Comparison of ENCODE assay signal across 8 cellular contexts in genomic region chr6:30682181-30683117, GRCh38. TPM values are rescaled to one million over a fixed set of nuclear protein-coding genes. Genes with fewer than 3 reads are reported as not detected.
A peak's percentile ranks its signal among the peaks of the same experiment; 100 is the strongest.
DNase-seq lines count a peak whose midpoint lies in the region; TF ChIP-seq lines count a peak whose summit lies in the region.

No MANE protein-coding gene starts in this region.

- H3K4me1 ChIP-seq in muscle layer of colon (ENCODE audit: insufficient read depth, low read length): peaks cover 44% of the 10 kb centered on the region

- no peaks in the 10 kb centered on the region; the same call in 1 of the 2 replicates for H3K9me3 Mint-ChIP-seq in HFFc6

- DNase-seq in GM06990 (ENCODE audit: extremely low read depth, insufficient read length) (peak; percentile 91), HFFc6 (peak; percentile 88), NOMO-1 treated with dmso at 0.1 percent for 144 hours (lab: John Stamatoyannopoulos, UW; ENCODE audit: unreplicated experiment) (peak; percentile 97), epidermal melanocyte (ENCODE audit: insufficient read length, low spot score) (peak; percentile 74), HuH-7 (ENCODE audit: low spot score) (no peak)
- peak; percentile 71 for DNase-seq in activated CD8-positive, alpha-beta memory T cell treated with anti-CD3 and anti-CD28 coated beads, Interleukin-2, amount 50 U/mL, for 24 hours (ENCODE audit: extremely low read depth)
- DNase-seq in stimulated activated CD8-positive, alpha-beta memory T cell treated with anti-CD3 and anti-CD28 coated beads, Interleukin-4, amount 100 ng/mL, for 4 hours (ENCODE audit: low read depth in 2 of 2, low spot score in 1 of 2): peak; percentile 55 to 77

- H3K27me3 Mint-ChIP-seq in HFFc6 (ENCODE audit: insufficient read depth): no peaks in the 10 kb centered on the region; the same call in none of the 2 replicates

- H3K4me3 Mint-ChIP-seq in HFFc6: peak overlapping the region; percentile 92

- peaks cover 12% of the 10 kb centered on the region for H3K36me3 ChIP-seq in GM06990 (ENCODE audit: control insufficient read depth, insufficient read depth, low read length)
- peaks cover 27% of the 10 kb centered on the region for H3K36me3 ChIP-seq in muscle layer of colon (ENCODE audit: insufficient read depth, low read length)

- peak overlapping the region; percentile 98 for H3K9ac ChIP-seq in muscle layer of colon (ENCODE audit: low read length)

- TF ChIP-seq CTCF in GM06990 (IDR thresholded peaks at IDR 0.05; ENCODE audit: insufficient read depth, low read length, poor library complexity, severe bottlenecking) (no peak), HFFc6 (IDR thresholded peaks at IDR 0.05) (no peak)

- H3K4me3 ChIP-seq in GM06990 (replicated peaks; ENCODE audit: low read depth, low read length): peak overlapping the region; percentile 95
- peak overlapping the region; percentile 88 to 99 for H3K4me3 ChIP-seq in muscle layer of colon (ENCODE audit: low read depth in 1 of 2, low read length in 2 of 2)

- H3K4me1 Mint-ChIP-seq in HFFc6 (ENCODE audit: low read depth): peaks cover 53% of the 10 kb centered on the region

- H3K27me3 ChIP-seq in GM06990 (replicated peaks; ENCODE audit: control insufficient read depth, insufficient read depth, low read length): no peaks in the 10 kb centered on the region
- no peaks in the 10 kb centered on the region for H3K27me3 ChIP-seq in muscle layer of colon (ENCODE audit: control insufficient read depth in 1 of 2, insufficient read depth in 2 of 2, low read length in 2 of 2)

- H3K27ac Mint-ChIP-seq in HFFc6: peak overlapping the region; percentile 95

- peak overlapping the region; percentile 100 for H3K27ac ChIP-seq in muscle layer of colon (ENCODE audit: low read depth, low read length)

- no peaks in the 10 kb centered on the region for H3K9me3 ChIP-seq in muscle layer of colon (ENCODE audit: low read length)

- peaks cover 69% of the 10 kb centered on the region for H3K36me3 Mint-ChIP-seq in HFFc6 (ENCODE audit: low read depth)

RNA-seq across cellular contexts. Expression of gene PPP1R18, which starts 4.0 kb away (rescaled TPM):
- total RNA-seq in HFFc6 (2021; fragmentation: NEBNext Ultra II Directional; extraction: Animal tissue kit (Norgen Biotek cat#: 25700)): 100 to 1,000 TPM; 135 to 149 (median 141) TPM

RNA-seq across cellular contexts. Expression of gene NRM, which starts 8.3 kb away (rescaled TPM):
- 10 to 100 TPM; 16.3 to 35.1 (median 31.1) TPM for total RNA-seq in HFFc6 (2021; fragmentation: NEBNext Ultra II Directional; extraction: Animal tissue kit (Norgen Biotek cat#: 25700))

RNA-seq across cellular contexts. Expression of gene DHX16, which starts 9.6 kb away (rescaled TPM):
- 10 to 100 TPM; 33.7 to 36.7 (median 35.5) TPM for total RNA-seq in HFFc6 (2021; fragmentation: NEBNext Ultra II Directional; extraction: Animal tissue kit (Norgen Biotek cat#: 25700))

RNA-seq across cellular contexts. Expression of gene MDC1, which starts 34.6 kb away (rescaled TPM):
- total RNA-seq in HFFc6 (2021; fragmentation: NEBNext Ultra II Directional; extraction: Animal tissue kit (Norgen Biotek cat#: 25700)): 10 to 100 TPM; 18.4 to 31.9 (median 28.1) TPM

RNA-seq across cellular contexts. Expression of gene C6orf136, which starts 35.5 kb away (rescaled TPM):
- 10 to 100 TPM; 12.0 to 19.2 (median 16.4) TPM for total RNA-seq in HFFc6 (2021; fragmentation: NEBNext Ultra II Directional; extraction: Animal tissue kit (Norgen Biotek cat#: 25700))
